Comparison of ENCODE assay signal across 2 cellular contexts in genomic region chr17:20521532-20521931, GRCh38. TPM values are rescaled to one million over a fixed set of nuclear protein-coding genes. Genes with fewer than 3 reads are reported as not detected.
"Had no signal": no experiment of that assay in that cellular context is flagged by ENCODE, and none has a peak within 500 bp of the region (broad histone marks: within the 10 kb centered on the region; RNA-seq: fewer than 3 reads in every experiment).

No MANE protein-coding gene starts in this region.

RNA-seq across cellular contexts. Expression of gene LGALS9B, which starts 54.2 kb away (rescaled TPM):
- total RNA-seq: G401 had no signal

RNA-seq across cellular contexts. Expression of gene CDRT15L2, which starts 58.0 kb away (rescaled TPM):
- total RNA-seq: G401, GM12878 had no signal
